Comparison of ENCODE assay signal across 8 cellular contexts in the genomic region with DNA sequence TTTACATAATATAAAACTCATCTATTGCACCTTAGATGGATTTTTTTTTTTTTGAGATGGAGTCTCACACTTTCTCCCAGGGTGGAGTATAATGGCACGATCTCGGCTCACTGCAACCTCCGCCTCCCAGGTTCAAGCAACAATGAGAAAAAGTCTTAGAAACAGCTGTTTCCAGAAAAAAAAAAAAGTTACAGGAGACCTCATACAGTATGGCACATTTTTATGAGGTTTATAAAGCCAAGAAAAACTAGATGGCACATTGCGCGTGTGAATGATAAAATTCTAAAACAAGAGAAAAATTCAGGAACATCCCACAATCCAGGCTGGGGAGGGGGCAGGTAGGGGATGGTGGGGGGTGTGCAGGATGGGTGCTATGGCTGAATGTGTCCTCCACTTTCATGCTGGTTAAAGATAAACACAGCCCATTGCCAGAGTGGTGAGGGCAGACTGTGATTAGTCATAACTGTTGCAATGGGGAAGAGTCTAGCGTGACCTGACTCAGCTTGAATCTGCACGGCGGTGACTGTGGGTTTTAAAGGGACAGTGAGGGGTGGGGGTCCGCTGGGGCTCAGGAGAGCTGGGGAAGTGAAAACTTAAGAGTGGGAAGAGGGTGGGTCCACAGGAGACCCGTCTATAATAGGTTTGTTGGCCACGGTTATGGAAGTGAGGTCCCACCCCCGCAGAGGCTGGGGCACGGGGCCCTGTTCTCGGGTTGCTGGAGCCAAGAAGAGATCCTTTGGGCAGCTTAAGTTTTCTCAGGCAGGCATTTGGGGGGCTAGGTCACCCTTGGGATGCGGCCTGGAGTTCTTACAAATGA. TPM values are rescaled to one million over a fixed set of nuclear protein-coding genes. Genes with fewer than 3 reads are reported as not detected.
DNase-seq lines count a peak whose midpoint lies in the region; ATAC-seq and TF ChIP-seq lines count a peak whose summit lies in the region.

No MANE protein-coding gene starts in this region.

- TF ChIP-seq CTCF in foreskin keratinocyte (conservative IDR thresholded peaks at IDR 0.05) (no peak), vagina (IDR thresholded peaks at IDR 0.05) (no peak), GM23338 (conservative IDR thresholded peaks at IDR 0.05; ENCODE audit: low read depth in 2 of 2) (no peak)

- H3K4me2 ChIP-seq in GM23338: no peak overlapping the region

- H3K27ac Mint-ChIP-seq in GM23338: no peak overlapping the region

- H3K36me3 Mint-ChIP-seq in GM23338 (ENCODE audit: low read depth): peaks cover 6% of the 10 kb centered on the region; the same call in 2 of the 3 replicates

- intact Hi-C loops in vagina (cut with DNase I): no loop called here

- H4K20me1 ChIP-seq in GM23338 (replicated peaks; ENCODE audit: insufficient read depth): no peaks in the 10 kb centered on the region

- no peaks in the 10 kb centered on the region for H3K79me2 ChIP-seq in GM23338 (replicated peaks; ENCODE audit: insufficient read depth)

- no peak overlapping the region for H3K27ac ChIP-seq in foreskin keratinocyte
- H3K27ac ChIP-seq in vagina: peak overlapping the region; percentile 36
- no peak overlapping the region for H3K27ac ChIP-seq in GM23338 (ENCODE audit: low read depth)

- H3K4me3 ChIP-seq in vagina: no peak overlapping the region
- no peak overlapping the region for H3K4me3 ChIP-seq in GM23338

- H3K9me3 Mint-ChIP-seq in GM23338: no peaks in the 10 kb centered on the region

- peak; percentile 96 for ATAC-seq in GM19463 (IDR thresholded peaks at IDR 0.05; ENCODE audit: unreplicated experiment)
- ATAC-seq in HG03354 (IDR thresholded peaks at IDR 0.05; ENCODE audit: poor library complexity, severe bottlenecking, unreplicated experiment): peak; percentile 100
- peak; percentile 99 for ATAC-seq in foreskin keratinocyte
- no peak for ATAC-seq in GM23338

- H3K4me3 Mint-ChIP-seq in GM23338: no peak overlapping the region

- H3K9me2 ChIP-seq in GM23338 (ENCODE audit: insufficient read depth): no peaks in the 10 kb centered on the region

- TF ChIP-seq POLR2A in vagina (IDR thresholded peaks at IDR 0.05): no peak

- H3K36me3 ChIP-seq in vagina (no peaks in the 10 kb centered on the region), GM23338 (ENCODE audit: insufficient read depth) (no peaks in the 10 kb centered on the region)

- DNase-seq in GM03348 (ENCODE audit: low spot score): peak; percentile 90
- peak; percentile 46 for DNase-seq in T1000 (lab: John Stamatoyannopoulos, UW)
- peak in 1 of 2 donors; percentile 57 for DNase-seq in foreskin keratinocyte
- no peak for DNase-seq in vagina (ENCODE audit: extremely low spot score in 2 of 2)
- no peak for DNase-seq in NCI-H2029 treated with DMSO at 0.1 percent for 48 hours (lab: John Stamatoyannopoulos, UW)
- no peak for DNase-seq in GM23338 (ENCODE audit: low spot score)

- H3K27me3 ChIP-seq in foreskin keratinocyte: no peaks in the 10 kb centered on the region
- no peaks in the 10 kb centered on the region for H3K27me3 ChIP-seq in vagina
- H3K27me3 ChIP-seq in GM23338 (ENCODE audit: insufficient read depth): no peaks in the 10 kb centered on the region

- peaks cover 5% of the 10 kb centered on the region; the same call in 2 of the 3 replicates for H3K4me1 Mint-ChIP-seq in GM23338

- H3F3A ChIP-seq in GM23338 (replicated peaks; ENCODE audit: low read depth): no peaks in the 10 kb centered on the region

- no peaks in the 10 kb centered on the region for H3K9me3 ChIP-seq in vagina

- peaks cover 12% of the 10 kb centered on the region for H3K4me1 ChIP-seq in foreskin keratinocyte
- peaks cover 12% of the 10 kb centered on the region for H3K4me1 ChIP-seq in vagina
- no peaks in the 10 kb centered on the region for H3K4me1 ChIP-seq in GM23338 (ENCODE audit: insufficient read depth)

- H3K27me3 Mint-ChIP-seq in GM23338 (ENCODE audit: insufficient read depth, low read depth, poor library complexity): peaks cover 1% of the 10 kb centered on the region

- no peak overlapping the region for H2AFZ ChIP-seq in GM23338

TF ChIP-seq in GM23338, 12 proteins besides CTCF, POLR2A, EP300 and RAD21 (continues in another document):
- TF ChIP-seq NANOG (IDR thresholded peaks at IDR 0.05; ENCODE audit: borderline replicate concordance): no peak
- TF ChIP-seq EZH2phosphoT487 (IDR thresholded peaks at IDR 0.05; ENCODE audit: unreplicated experiment): no peak
- no peak for TF ChIP-seq ZNF114 (CRISPR knock-in tag; IDR thresholded peaks at IDR 0.05)
- no peak for TF ChIP-seq POLR2AphosphoS5 (IDR thresholded peaks at IDR 0.05; ENCODE audit: low read depth)
- TF ChIP-seq CREB1 (CRISPR knock-in tag; IDR thresholded peaks at IDR 0.05; ENCODE audit: low read depth): no peak
- no peak for TF ChIP-seq STAT1 (IDR thresholded peaks at IDR 0.05; ENCODE audit: unreplicated experiment)
- TF ChIP-seq EZH2 (IDR thresholded peaks at IDR 0.05; ENCODE audit: low read depth, unreplicated experiment): no peak
- TF ChIP-seq ZNF462 (CRISPR knock-in tag; IDR thresholded peaks at IDR 0.05): no peak
- no peak for TF ChIP-seq JUNB (IDR thresholded peaks at IDR 0.05; ENCODE audit: unreplicated experiment)
- no peak for TF ChIP-seq ZNF331 (CRISPR knock-in tag; IDR thresholded peaks at IDR 0.05; ENCODE audit: low read depth)

RNA-seq across cellular contexts. Expression of gene LRRC27, which starts 11.9 kb away (rescaled TPM):
- 4.4 and 4.6 TPM in 2 replicates for total RNA-seq in foreskin keratinocyte
- polyA plus RNA-seq in foreskin keratinocyte: 3.6 and 4.0 TPM in 2 replicates
- 4.9 TPM for total RNA-seq in vagina
- total RNA-seq in GM23338 (2014; rRNA removed; shearing (Covaris generic)): 3.1 and 3.5 TPM in 2 replicates
- 2.2 and 2.9 TPM in 2 replicates for polyA plus RNA-seq in GM23338 (2016; fragmentation: Nextera tagmentation; extraction: Ambion mirVana)

RNA-seq across cellular contexts. Expression of gene STK32C, which starts 12.3 kb away (rescaled TPM):
- 5.5 and 6.3 TPM in 2 replicates for total RNA-seq in foreskin keratinocyte
- 7.6 and 7.8 TPM in 2 replicates for polyA plus RNA-seq in foreskin keratinocyte
- 4.7 TPM for total RNA-seq in vagina
- total RNA-seq in GM23338 (2014; rRNA removed; shearing (Covaris generic)): 8.0 and 10.2 TPM in 2 replicates
- 20.5 and 24.1 TPM in 2 replicates for polyA plus RNA-seq in GM23338 (2016; fragmentation: Nextera tagmentation; extraction: Ambion mirVana)

Comparison
In these comparisons a context has a peak if more than half of its experiments do, and no peak if none do; other contexts are left out.
1. DNase-seq: peak in GM03348 (single experiment) and T1000 (single experiment); none in vagina (0 of 2), NCI-H2029 treated with DMSO at 0.1 percent for 48 hours (single experiment) and GM23338 (single experiment).